Comparison of ENCODE assay signal across 4 cellular contexts in the genomic region with DNA sequence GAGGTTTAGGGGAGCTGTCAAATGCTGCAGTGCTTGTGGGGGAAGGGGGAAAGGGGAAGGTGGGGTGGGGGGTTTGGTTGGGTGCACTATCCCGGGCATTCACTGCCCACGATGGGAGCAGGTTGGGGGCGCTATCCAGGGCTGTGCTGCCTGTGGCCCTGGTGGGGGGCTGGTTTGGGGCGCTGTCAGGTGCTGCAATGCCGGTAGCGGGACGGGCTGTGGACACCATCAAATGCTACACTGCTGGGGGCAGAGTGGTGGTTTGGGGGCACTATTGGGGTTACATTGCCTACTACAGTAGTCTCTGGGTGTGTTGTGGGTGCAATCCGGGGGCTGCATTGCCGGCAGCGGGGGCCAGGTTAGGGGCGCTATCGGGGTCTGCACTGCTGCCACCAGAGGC. TPM values are rescaled to one million over a fixed set of nuclear protein-coding genes. Genes with fewer than 3 reads are reported as not detected.
"Had no signal": no experiment of that assay in that cellular context is flagged by ENCODE, and none has a peak within 500 bp of the region (broad histone marks: within the 10 kb centered on the region; RNA-seq: fewer than 3 reads in every experiment).

No MANE protein-coding gene starts in this region.

RNA-seq across cellular contexts. Expression of gene FAM153A, which starts 25.7 kb away (rescaled TPM):
- total RNA-seq: LHCN-M2, M059J, MCF 10A, NCI-H460 had no signal
